ENCODE assay signal across 8 cellular contexts in genomic region chr1:180953791-180954721, GRCh38. TPM values are rescaled to one million over a fixed set of nuclear protein-coding genes. Genes with fewer than 3 reads are reported as not detected.
A peak's percentile ranks its signal among the peaks of the same experiment; 100 is the strongest.
DNase-seq lines count a peak whose midpoint lies in the region; ATAC-seq, FAIRE-seq and TF ChIP-seq lines count a peak whose summit lies in the region.

No MANE protein-coding gene starts in this region.

- H4K20me1 ChIP-seq in keratinocyte (ENCODE audit: control insufficient read depth, extremely low read depth, insufficient read depth, low read length): no peaks in the 10 kb centered on the region

- peaks cover 11% of the 10 kb centered on the region for H3K4me1 ChIP-seq in keratinocyte (ENCODE audit: control insufficient read depth, extremely low read depth, insufficient read depth, low read length)

- H2AFZ ChIP-seq in keratinocyte (ENCODE audit: control insufficient read depth, low read length): peak overlapping the region; percentile 47

- TF ChIP-seq CTCF in keratinocyte (optimal IDR thresholded peaks at IDR 0.05 in 1 of 3, IDR thresholded peaks at IDR 0.05 in 1 of 3, conservative IDR thresholded peaks at IDR 0.05 in 1 of 3; ENCODE audit: extremely low read depth in 1 of 3, insufficient read depth in 2 of 3, low read length in 3 of 3): no peak

- H3K4me3 ChIP-seq in keratinocyte (ENCODE audit: control insufficient read depth in 2 of 3, extremely low read depth in 1 of 3, insufficient read depth in 2 of 3, low read depth in 1 of 3, low read length in 3 of 3): peak overlapping the region in 1 of 3 experiments; percentile 37

- H3K27me3 ChIP-seq in keratinocyte (ENCODE audit: control insufficient read depth, extremely low read depth, insufficient read depth, low read length): no peaks in the 10 kb centered on the region

- H3K9me1 ChIP-seq in keratinocyte (ENCODE audit: control insufficient read depth, extremely low read depth, insufficient read depth, low read length): no peaks in the 10 kb centered on the region

- peak overlapping the region; percentile 63 for H3K4me2 ChIP-seq in keratinocyte (ENCODE audit: control insufficient read depth, extremely low read depth, insufficient read depth, low read depth, low read length)

- H3K36me3 ChIP-seq in keratinocyte (ENCODE audit: control insufficient read depth in 2 of 2, extremely low read depth in 1 of 2, insufficient read depth in 2 of 2, low read length in 2 of 2): peaks cover 4 to 13% of the 10 kb centered on the region in 2 experiments

- peak overlapping the region; percentile 67 for H3K9ac ChIP-seq in keratinocyte (ENCODE audit: control insufficient read depth, extremely low read depth, insufficient read depth, low read length)

- no peak for FAIRE-seq in keratinocyte (lab: Jason Lieb, UNC)

- no peaks in the 10 kb centered on the region for H3K79me2 ChIP-seq in keratinocyte (ENCODE audit: control insufficient read depth, insufficient read depth, low read length)

- TF ChIP-seq POLR2A in GM18505 (IDR thresholded peaks at IDR 0.05; ENCODE audit: borderline replicate concordance, extremely low read depth, insufficient read depth, insufficient read length): no peak

- peak overlapping the region; percentile 60 for H3K27ac ChIP-seq in angular gyrus (ENCODE audit: low read depth, low read length)
- H3K27ac ChIP-seq in keratinocyte (ENCODE audit: control insufficient read depth, insufficient read depth, low read length): peak overlapping the region; percentile 42

- peak; percentile 85 for ATAC-seq in GM18505 (IDR thresholded peaks at IDR 0.05; ENCODE audit: unreplicated experiment)
- ATAC-seq in HG02870 (IDR thresholded peaks at IDR 0.05; ENCODE audit: unreplicated experiment): peak; percentile 68

- H3K9me3 ChIP-seq in keratinocyte (ENCODE audit: control insufficient read depth, low read depth, low read length): no peaks in the 10 kb centered on the region

- peak; percentile 42 to 57 (median 52) for DNase-seq in T-helper 1 cell
- DNase-seq in keratinocyte (ENCODE audit: low read depth, low spot score): no peak
- DNase-seq in stimulated activated CD4-positive, alpha-beta T cell treated with anti-CD3 and anti-CD28 coated beads, Interleukin-2, amount 100 ng/mL, for 48 hours: peak; percentile 47 to 55
- DNase-seq in NCI-H510A treated with DMSO at 0.1 percent for 48 hours (lab: John Stamatoyannopoulos, UW): no peak
- no peak for DNase-seq in NCI-H226

- dilution Hi-C loops in keratinocyte (cut with MboI; ENCODE audit: extremely low pct_ligation_motif_present, low sequenced_read_pairs): no loop called here

RNA-seq across cellular contexts. Expression of gene KIAA1614, which starts 41.4 kb away (rescaled TPM):
- 0.03 to 0.12 TPM (median 0.06 TPM) in 3 replicates for polyA plus RNA-seq in keratinocyte
- not detected for polyA plus RNA-seq in keratinocyte (2011; ENCODE audit: low read depth)
- polyA plus RNA-seq in keratinocyte (2011; cell fraction: cytosol; rRNA removed): 0.05 and 0.06 TPM in 2 replicates
- polyA plus RNA-seq in keratinocyte (2011; cell fraction: nucleus; rRNA removed): 0.22 and 0.37 TPM in 2 replicates
- polyA plus RNA-seq in keratinocyte (2012; ENCODE audit: low replicate concordance): 0.18 and 0.48 TPM in 2 replicates
- 0.03 to 0.07 TPM in 2 of 3 replicates, not detected in the other for polyA minus RNA-seq in keratinocyte
- polyA minus RNA-seq in keratinocyte (2011; cell fraction: cytosol; rRNA and poly(A)+ RNA removed): not detected
- polyA minus RNA-seq in keratinocyte (2011; cell fraction: nucleus; rRNA and poly(A)+ RNA removed): 0.23 and 0.42 TPM in 2 replicates

Comparison
In these comparisons a context has a peak if more than half of its experiments do, and no peak if none do; other contexts are left out.
1. DNase-seq: peak in T-helper 1 cell (5 of 5) and stimulated activated CD4-positive, alpha-beta T cell treated with anti-CD3 and anti-CD28 coated beads, Interleukin-2, amount 100 ng/mL, for 48 hours (2 of 2); none in keratinocyte (single experiment), NCI-H510A treated with DMSO at 0.1 percent for 48 hours (single experiment) and NCI-H226 (single experiment).